ENCODE assay signal across 25 cellular contexts in genomic region chr2:27158468-27158867, GRCh38. TPM values are rescaled to one million over a fixed set of nuclear protein-coding genes. Genes with fewer than 3 reads are reported as not detected.
"Had no signal": no experiment of that assay in that cellular context is flagged by ENCODE, and none has a peak within 500 bp of the region (broad histone marks: within the 10 kb centered on the region; RNA-seq: fewer than 3 reads in every experiment).

No MANE protein-coding gene starts in this region.

- H3K9me3 Mint-ChIP-seq: activated naive CD4-positive, alpha-beta T cell treated with anti-CD3 and anti-CD28 coated beads, Interleukin-2, amount 10 ng/mL, durations not matched to agents 7 days and 5 days; activated naive CD8-positive, alpha-beta T cell treated with anti-CD3 and anti-CD28 coated beads, Interleukin-2, amount 50 U/mL, for 24 hours; activated T-cell treated with anti-CD3 and anti-CD28 coated beads, Interleukin-2, amount 50 U/mL, for 4 hours; effector memory CD8-positive, alpha-beta T cell; stimulated activated naive CD8-positive, alpha-beta T cell treated with anti-CD3 and anti-CD28 coated beads, Interleukin-15, Interleukin-2, amounts not matched to agents 100 ng/mL and 50 ng/mL, for 24 hours; T-cell had no signal

- H3K4me3 Mint-ChIP-seq: activated naive CD4-positive, alpha-beta T cell treated with anti-CD3 and anti-CD28 coated beads, Interleukin-2, amount 10 ng/mL, durations not matched to agents 7 days and 5 days; activated naive CD8-positive, alpha-beta T cell treated with anti-CD3 and anti-CD28 coated beads, Interleukin-2, amount 50 U/mL, for 24 hours; activated T-cell treated with anti-CD3 and anti-CD28 coated beads, Interleukin-2, amount 50 U/mL, for 4 hours; brain; effector memory CD8-positive, alpha-beta T cell; neural progenitor cell; stimulated activated naive CD8-positive, alpha-beta T cell treated with anti-CD3 and anti-CD28 coated beads, Interleukin-15, Interleukin-2, amounts not matched to agents 100 ng/mL and 50 ng/mL, for 24 hours; T-cell had no signal

- H3K27me3 Mint-ChIP-seq: activated naive CD8-positive, alpha-beta T cell treated with anti-CD3 and anti-CD28 coated beads, Interleukin-2, amount 50 U/mL, for 24 hours; stimulated activated naive CD8-positive, alpha-beta T cell treated with anti-CD3 and anti-CD28 coated beads, Interleukin-15, Interleukin-2, amounts not matched to agents 100 ng/mL and 50 ng/mL, for 24 hours had no signal

- DNase-seq: activated CD4-positive, alpha-beta T cell treated with anti-CD3 and anti-CD28 coated beads, Interleukin-2, amount 50 U/mL, for 1 hour; activated CD8-positive, alpha-beta memory T cell treated with anti-CD3 and anti-CD28 coated beads, Interleukin-2, amount 50 U/mL, for 4 hours; activated effector memory CD4-positive, alpha-beta T cell treated with Interleukin-2 at 50 U/mL for 16 hours; activated naive CD4-positive, alpha-beta T cell treated with anti-CD3 and anti-CD28 coated beads, Interleukin-2, amount 10 ng/mL, durations not matched to agents 7 days and 5 days; activated naive CD8-positive, alpha-beta T cell treated with anti-CD3 and anti-CD28 coated beads, Interleukin-2, amount 50 U/mL, for 24 hours; activated T-cell treated with anti-CD3 and anti-CD28 coated beads, Interleukin-2, amount 50 U/mL, for 4 hours; anterior cingulate cortex; caudate nucleus; effector memory CD8-positive, alpha-beta T cell; foreskin fibroblast; left ventricle myocardium superior; psoas muscle; right cardiac atrium; T-cell; T1000; transverse colon; uterus had no signal

- H3K36me3 Mint-ChIP-seq: activated naive CD4-positive, alpha-beta T cell treated with anti-CD3 and anti-CD28 coated beads, Interleukin-2, amount 10 ng/mL, durations not matched to agents 7 days and 5 days; brain; neural progenitor cell; T-cell had no signal

- H3K4me1 Mint-ChIP-seq: activated naive CD4-positive, alpha-beta T cell treated with anti-CD3 and anti-CD28 coated beads, Interleukin-2, amount 10 ng/mL, durations not matched to agents 7 days and 5 days; activated naive CD8-positive, alpha-beta T cell treated with anti-CD3 and anti-CD28 coated beads, Interleukin-2, amount 50 U/mL, for 24 hours; brain; neural progenitor cell; T-cell had no signal

- H3K27ac Mint-ChIP-seq: activated naive CD4-positive, alpha-beta T cell treated with anti-CD3 and anti-CD28 coated beads, Interleukin-2, amount 10 ng/mL, durations not matched to agents 7 days and 5 days; activated naive CD8-positive, alpha-beta T cell treated with anti-CD3 and anti-CD28 coated beads, Interleukin-2, amount 50 U/mL, for 24 hours; brain; effector memory CD8-positive, alpha-beta T cell; neural progenitor cell; stimulated activated naive CD8-positive, alpha-beta T cell treated with anti-CD3 and anti-CD28 coated beads, Interleukin-15, Interleukin-2, amounts not matched to agents 100 ng/mL and 50 ng/mL, for 24 hours; T-cell had no signal

RNA-seq across cellular contexts. Expression of gene TCF23, which starts 9.7 kb away (rescaled TPM):
- total RNA-seq: activated T-cell treated with anti-CD3 and anti-CD28 coated beads, Interleukin-2, amount 50 U/mL, for 4 hours; dermis microvascular lymphatic vessel endothelial cell; glomerular endothelial cell; mononuclear cell; osteocyte; T-cell; transverse colon had no signal

RNA-seq across cellular contexts. Expression of gene PRR30, which starts 19.3 kb away (rescaled TPM):
- total RNA-seq: activated T-cell treated with anti-CD3 and anti-CD28 coated beads, Interleukin-2, amount 50 U/mL, for 4 hours; dermis microvascular lymphatic vessel endothelial cell; glomerular endothelial cell; left ventricle myocardium superior; mononuclear cell; osteocyte; psoas muscle; right cardiac atrium; suprapubic skin; T-cell; transverse colon; uterus had no signal

RNA-seq across cellular contexts. Expression of gene ABHD1, which starts 34.9 kb away (rescaled TPM):
- total RNA-seq: activated T-cell treated with anti-CD3 and anti-CD28 coated beads, Interleukin-2, amount 50 U/mL, for 4 hours; glomerular endothelial cell; suprapubic skin had no signal
